Comparison of ENCODE assay signal across 8 cellular contexts in the genomic region with DNA sequence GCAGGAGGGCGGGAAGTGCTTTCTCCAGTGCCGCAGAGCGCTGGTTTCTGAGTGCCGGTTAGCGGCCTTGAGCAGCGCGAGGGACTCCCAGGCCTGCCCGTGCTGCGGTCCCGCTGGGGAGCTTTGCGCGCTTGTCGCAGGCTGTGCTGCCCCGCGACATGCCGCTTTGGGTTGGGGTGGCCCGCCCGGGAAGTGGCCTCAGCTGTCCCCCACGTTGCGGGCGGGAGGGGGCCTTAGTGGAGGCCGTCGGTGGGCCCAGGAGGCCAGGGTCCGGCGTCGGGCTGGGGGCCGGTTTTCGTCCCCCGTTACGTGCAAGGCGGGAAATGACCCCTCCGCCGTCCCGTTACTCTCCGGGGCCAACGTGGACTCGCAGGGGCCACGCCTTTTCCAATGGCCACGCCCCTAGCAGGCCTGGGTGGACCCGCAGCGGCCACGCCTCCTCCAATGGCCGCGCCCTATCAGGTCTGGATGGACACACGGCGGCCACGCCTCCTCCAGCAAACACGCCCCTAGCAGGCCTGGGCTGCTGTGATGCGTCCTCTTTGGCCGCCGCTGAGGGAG. TPM values are rescaled to one million over a fixed set of nuclear protein-coding genes. Genes with fewer than 3 reads are reported as not detected.
A peak's percentile ranks its signal among the peaks of the same experiment; 100 is the strongest.
DNase-seq lines count a peak whose midpoint lies in the region; ATAC-seq and TF ChIP-seq lines count a peak whose summit lies in the region.

No MANE protein-coding gene starts in this region.

- TF ChIP-seq CTCF in LNCaP clone FGC (IDR thresholded peaks at IDR 0.05; ENCODE audit: control insufficient read depth, extremely low read depth, insufficient read depth), result no peak

- peak overlapping the region; percentile 97 for H3K27ac ChIP-seq in temporal lobe (ENCODE audit: low read depth, low read length)

- H3K27ac Mint-ChIP-seq in activated naive CD8-positive, alpha-beta T cell, result peak overlapping the region; percentile 97

- peak; percentile 87 for ATAC-seq in SK-N-SH treated with all-trans-retinoic acid at 6 μM for 48 hours

- H3K9me3 Mint-ChIP-seq in activated naive CD8-positive, alpha-beta T cell (ENCODE audit: low read depth), result no peaks in the 10 kb centered on the region

- H3K27me3 Mint-ChIP-seq in activated naive CD8-positive, alpha-beta T cell, result no peaks in the 10 kb centered on the region

- DNase-seq in ELR (ENCODE audit: low read depth), result peak; percentile 94
- peak; percentile 98 for DNase-seq in H4 (ENCODE audit: low spot score)
- DNase-seq in LNCaP clone FGC (ENCODE audit: low read depth), result peak; percentile 88
- DNase-seq in glomerular endothelial cell (ENCODE audit: extremely low read depth, low read depth, low spot score), result peak; percentile 65
- peak; percentile 92 for DNase-seq in occipital lobe (lab: John Stamatoyannopoulos, UW)

- H3K4me3 ChIP-seq in LNCaP clone FGC (ENCODE audit: low read depth, low read length), result peak overlapping the region; percentile 82

- peaks cover 46% of the 10 kb centered on the region for H3K4me1 Mint-ChIP-seq in activated naive CD8-positive, alpha-beta T cell (ENCODE audit: low read depth)

- H3K36me3 Mint-ChIP-seq in activated naive CD8-positive, alpha-beta T cell, result peaks cover 7% of the 10 kb centered on the region

- peak overlapping the region; percentile 90 for H3K4me3 Mint-ChIP-seq in activated naive CD8-positive, alpha-beta T cell

TF ChIP-seq in SK-N-SH treated with all-trans-retinoic acid at 6 μM for 48 hours, 23 proteins besides CTCF, POLR2A, EP300 and RAD21:
- TF ChIP-seq TCF4 (CRISPR knock-in tag; IDR thresholded peaks at IDR 0.05; ENCODE audit: borderline replicate concordance), result no peak
- TF ChIP-seq ZFP30 (CRISPR knock-in tag; IDR thresholded peaks at IDR 0.05), result no peak
- TF ChIP-seq, protein P1, sequence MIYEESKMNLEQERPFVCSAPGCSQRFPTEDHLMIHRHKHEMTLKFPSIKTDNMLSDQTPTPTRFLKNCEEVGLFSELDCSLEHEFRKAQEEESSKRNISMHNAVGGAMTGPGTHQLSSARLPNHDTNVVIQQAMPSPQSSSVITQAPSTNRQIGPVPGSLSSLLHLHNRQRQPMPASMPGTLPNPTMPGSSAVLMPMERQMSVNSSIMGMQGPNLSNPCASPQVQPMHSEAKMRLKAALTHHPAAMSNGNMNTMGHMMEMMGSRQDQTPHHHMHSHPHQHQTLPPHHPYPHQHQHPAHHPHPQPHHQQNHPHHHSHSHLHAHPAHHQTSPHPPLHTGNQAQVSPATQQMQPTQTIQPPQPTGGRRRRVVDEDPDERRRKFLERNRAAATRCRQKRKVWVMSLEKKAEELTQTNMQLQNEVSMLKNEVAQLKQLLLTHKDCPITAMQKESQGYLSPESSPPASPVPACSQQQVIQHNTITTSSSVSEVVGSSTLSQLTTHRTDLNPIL (CRISPR knock-in tag; IDR thresholded peaks at IDR 0.05; ENCODE audit: low read depth), result no peak
- no peak for TF ChIP-seq BACH2 (CRISPR knock-in tag; IDR thresholded peaks at IDR 0.05; ENCODE audit: borderline replicate concordance)
- no peak for TF ChIP-seq PPARA (CRISPR knock-in tag; IDR thresholded peaks at IDR 0.05; ENCODE audit: borderline replicate concordance)
- no peak for TF ChIP-seq ARNTL (CRISPR knock-in tag; IDR thresholded peaks at IDR 0.05; ENCODE audit: borderline replicate concordance, low read depth)
- TF ChIP-seq GLIS3 (CRISPR knock-in tag; IDR thresholded peaks at IDR 0.05), result no peak
- TF ChIP-seq ESRRG (CRISPR knock-in tag; IDR thresholded peaks at IDR 0.05), result no peak
TF ChIP-seq in SK-N-SH treated with all-trans-retinoic acid at 6 μM for 48 hours: peak in this region for 0.

RNA-seq across cellular contexts. Expression of a gene that starts 1.0 kb away (rescaled TPM):
- total RNA-seq in H4 (2014; rRNA removed; shearing (Covaris generic)), result 46.3 and 49.3 TPM in 2 replicates
- total RNA-seq in glomerular endothelial cell (23.5 and 25.8 TPM in 2 replicates), occipital lobe (17.3 TPM), temporal lobe (11.3 TPM)

RNA-seq across cellular contexts. Expression of a gene that starts 43.8 kb away (rescaled TPM):
- 5.8 and 7.7 TPM in 2 replicates for total RNA-seq in H4 (2014; rRNA removed; shearing (Covaris generic))
- total RNA-seq in glomerular endothelial cell (7.8 and 13.9 TPM in 2 replicates), occipital lobe (12.6 TPM), temporal lobe (10.3 TPM)

RNA-seq across cellular contexts. Expression of a gene that starts 44.0 kb away (rescaled TPM):
- total RNA-seq in H4 (2014; rRNA removed; shearing (Covaris generic)), result 13.1 and 23.5 TPM in 2 replicates
- total RNA-seq in glomerular endothelial cell (30.5 and 44.9 TPM in 2 replicates), occipital lobe (16.7 TPM), temporal lobe (31.0 TPM)

Comparison
In these comparisons a context has a peak if more than half of its experiments do, and no peak if none do; other contexts are left out.
1. Peak in every context shown above with its lines: DNase-seq, ATAC-seq, H3K4me3 ChIP-seq and H3K27ac ChIP-seq.